8 cellular contexts compared by ENCODE assay signal in genomic region chr17:20073056-20073979, GRCh38.
DNase-seq lines count a peak whose midpoint lies in the region; ATAC-seq and TF ChIP-seq lines count a peak whose summit lies in the region.

No MANE protein-coding gene starts in this region.

- intact Hi-C loops in left lung (cut with DNase I) = no loop called here

- DNase-seq in MV-4-11 (lab: John Stamatoyannopoulos, UW) (peak; percentile 90), left lung (peak; percentile 65 to 87), type B pancreatic cell (ENCODE audit: extremely low spot score, unreplicated experiment) (no peak), NCI-H146 treated with DMSO at 0.1 percent for 48 hours (lab: John Stamatoyannopoulos, UW; ENCODE audit: unreplicated experiment) (no peak)

- no peak overlapping the region for H3K27ac Mint-ChIP-seq in activated naive CD4-positive, alpha-beta T cell treated with anti-CD3 and anti-CD28 coated beads, Interleukin-2, amount 50 U/mL, for 24 hours
- H3K27ac Mint-ChIP-seq in type B pancreatic cell = no peak overlapping the region

- peak overlapping the region; percentile 45 for H3K4me3 Mint-ChIP-seq in activated naive CD4-positive, alpha-beta T cell treated with anti-CD3 and anti-CD28 coated beads, Interleukin-2, amount 50 U/mL, for 24 hours
- H3K4me3 Mint-ChIP-seq in type B pancreatic cell = no peak overlapping the region

- H3K27me3 Mint-ChIP-seq in activated naive CD4-positive, alpha-beta T cell treated with anti-CD3 and anti-CD28 coated beads, Interleukin-2, amount 50 U/mL, for 24 hours = no peaks in the 10 kb centered on the region
- peaks cover 13% of the 10 kb centered on the region for H3K27me3 Mint-ChIP-seq in type B pancreatic cell

- H3K36me3 Mint-ChIP-seq in activated naive CD4-positive, alpha-beta T cell treated with anti-CD3 and anti-CD28 coated beads, Interleukin-2, amount 50 U/mL, for 24 hours = no peaks in the 10 kb centered on the region
- no peaks in the 10 kb centered on the region for H3K36me3 Mint-ChIP-seq in type B pancreatic cell

- H3K4me3 ChIP-seq in left lung (peak overlapping the region in 1 of 2 donors; percentile 31), subcutaneous abdominal adipose tissue (ENCODE audit: low read depth in 1 of 5, low read length in 5 of 5) (peak overlapping the region; percentile 42 to 68 (median 61))

- TF ChIP-seq POLR2A in GM18505 (IDR thresholded peaks at IDR 0.05; ENCODE audit: borderline replicate concordance, extremely low read depth, insufficient read depth, insufficient read length) = no peak

- no peaks in the 10 kb centered on the region for H3K9me3 Mint-ChIP-seq in activated naive CD4-positive, alpha-beta T cell treated with anti-CD3 and anti-CD28 coated beads, Interleukin-2, amount 50 U/mL, for 24 hours
- H3K9me3 Mint-ChIP-seq in type B pancreatic cell = no peaks in the 10 kb centered on the region

- H3K4me1 ChIP-seq in left lung = peaks cover 0 to 39% of the 10 kb centered on the region in 2 donors
- peaks cover 2 to 53% (median 49%) of the 10 kb centered on the region in 5 donors for H3K4me1 ChIP-seq in subcutaneous abdominal adipose tissue (ENCODE audit: control insufficient read depth in 5 of 5, insufficient read depth in 5 of 5, low read length in 5 of 5)

- peaks cover 20% of the 10 kb centered on the region for H3K4me1 Mint-ChIP-seq in activated naive CD4-positive, alpha-beta T cell treated with anti-CD3 and anti-CD28 coated beads, Interleukin-2, amount 50 U/mL, for 24 hours
- peaks cover 20% of the 10 kb centered on the region for H3K4me1 Mint-ChIP-seq in type B pancreatic cell (ENCODE audit: unreplicated experiment)

- peak; percentile 73 for ATAC-seq in GM18909 (IDR thresholded peaks at IDR 0.05; ENCODE audit: poor library complexity, unreplicated experiment)
- ATAC-seq in left lung = peak; percentile 88
- ATAC-seq in GM18505 (IDR thresholded peaks at IDR 0.05; ENCODE audit: unreplicated experiment) = no peak

- TF ChIP-seq CTCF in left lung (IDR thresholded peaks at IDR 0.05) = no peak
- TF ChIP-seq CTCF in type B pancreatic cell (conservative IDR thresholded peaks at IDR 0.05) = no peak

- H3K9me3 ChIP-seq in left lung (no peaks in the 10 kb centered on the region), subcutaneous abdominal adipose tissue (ENCODE audit: control insufficient read depth in 5 of 5, low read length in 5 of 5) (no peaks in the 10 kb centered on the region)

- peak overlapping the region in 2 of 5 donors; percentile 38 to 69 for H3K9ac ChIP-seq in subcutaneous abdominal adipose tissue (ENCODE audit: low read length in 5 of 5)

- no peaks in the 10 kb centered on the region for H3K27me3 ChIP-seq in left lung
- no peaks in the 10 kb centered on the region for H3K27me3 ChIP-seq in subcutaneous abdominal adipose tissue (ENCODE audit: control insufficient read depth in 5 of 5, insufficient read depth in 4 of 5, low read length in 5 of 5)

- H3K27ac ChIP-seq in left lung = peak overlapping the region in 1 of 2 donors; percentile 74
- H3K27ac ChIP-seq in subcutaneous abdominal adipose tissue (ENCODE audit: low read depth, low read length) = peak overlapping the region; percentile 59

- no peaks in the 10 kb centered on the region for H3K36me3 ChIP-seq in left lung
- no peaks in the 10 kb centered on the region for H3K36me3 ChIP-seq in subcutaneous abdominal adipose tissue (ENCODE audit: control insufficient read depth in 5 of 5, insufficient read depth in 5 of 5, low read length in 5 of 5)

Comparison
In these comparisons a context has a peak if more than half of its experiments do, and no peak if none do; other contexts are left out.
1. DNase-seq: peak in MV-4-11 (single experiment) and left lung (2 of 2); none in type B pancreatic cell (single experiment) and NCI-H146 treated with DMSO at 0.1 percent for 48 hours (single experiment).